Comparison of ENCODE assay signal across 11 cellular contexts in genomic region chr17:78141437-78142112, GRCh38. TPM values are rescaled to one million over a fixed set of nuclear protein-coding genes. Genes with fewer than 3 reads are reported as not detected.
DNase-seq lines count a peak whose midpoint lies in the region; ATAC-seq and TF ChIP-seq lines count a peak whose summit lies in the region.
"Had no signal": no experiment of that assay in that cellular context is flagged by ENCODE, and none has a peak within 500 bp of the region (broad histone marks: within the 10 kb centered on the region; RNA-seq: fewer than 3 reads in every experiment).

No MANE protein-coding gene starts in this region.

- ATAC-seq in right lobe of liver (no peak), HG02678 (IDR thresholded peaks at IDR 0.05; ENCODE audit: unreplicated experiment) (no peak), GM21367 (IDR thresholded peaks at IDR 0.05; ENCODE audit: unreplicated experiment) (no peak)

- 0 out of 20 replicates have a peak overlapping the region, but pooled peaks of 1 of the 10 experiments have one; percentile 35 for H3K4me3 ChIP-seq in BLaER1 treated with 17β-estradiol and CSF1 and Interleukin-3, amounts not matched to agents 10 nM and 100 nM
- H3K4me3 ChIP-seq in right lobe of liver, result no peak overlapping the region
- H3K4me3 ChIP-seq: thyroid gland had no signal

- peaks cover 64 to 96% (median 77%) of the 10 kb centered on the region in 10 experiments for H3K4me1 ChIP-seq in BLaER1 treated with 17β-estradiol and CSF1 and Interleukin-3, amounts not matched to agents 10 nM and 100 nM
- peaks cover 0 to 33% (median 6%) of the 10 kb centered on the region in 4 donors for H3K4me1 ChIP-seq in right lobe of liver

- TF ChIP-seq POLR2A in right lobe of liver (IDR thresholded peaks at IDR 0.05), result no peak

- POLR2A ChIA-PET in RWPE1 (lab: Yijun Ruan, JAX; ENCODE audit: low non-redundant PET), result interaction anchor here (0.8 to 0.9 kb wide), 2 partner anchors 18 to 30 kb away, joined by 7 to 16 read pairs; no protein-coding TSS in a partner anchor

- H3K27ac ChIP-seq in BLaER1 treated with 17β-estradiol and CSF1 and Interleukin-3, amounts not matched to agents 10 nM and 100 nM, result peak overlapping the region in 10 of 11 experiments; percentile 18 to 66 (median 50); a peak in 15 of 22 replicates
- H3K27ac ChIP-seq in RWPE1 (peak overlapping the region; percentile 92), right lobe of liver (peak overlapping the region; percentile 21 to 64 (median 33))

- CTCF ChIA-PET in RWPE1 (lab: Yijun Ruan, JAX), result interaction anchor here (0.5 to 1.6 kb wide), 4 partner anchors 50 to 97 kb away, joined by 3 to 4 read pairs (median 3); no protein-coding TSS in a partner anchor

- H3K27me3 ChIP-seq in BLaER1 treated with 17β-estradiol and CSF1 and Interleukin-3, amounts not matched to agents 10 nM and 100 nM, result no peaks in the 10 kb centered on the region
- no peaks in the 10 kb centered on the region for H3K27me3 ChIP-seq in right lobe of liver
- H3K27me3 ChIP-seq: MG63, thyroid gland had no signal

- H3K4me2 ChIP-seq in BLaER1 treated with 17β-estradiol and CSF1 and Interleukin-3, amounts not matched to agents 10 nM and 100 nM, result peak overlapping the region; percentile 55 to 92 (median 71)

- in situ Hi-C loops in GM13977 (cut with MboI; ENCODE audit: low pct_unique_long_range_greater_than_20kb, low sequenced_read_pairs, unreplicated experiment), result no loop called here

- 63% methylated on average over 3 of the region's 20 CpGs for WGBS in right lobe of liver (ENCODE audit: insufficient coverage, low coverage, low lambda C conversion rate, missing lambda C conversion rate)

- peaks cover 0 to 71% (median 18%) of the 10 kb centered on the region in 11 experiments; a peak in 14 of 22 replicates for H4K20me1 ChIP-seq in BLaER1 treated with 17β-estradiol and CSF1 and Interleukin-3, amounts not matched to agents 10 nM and 100 nM

- TF ChIP-seq CTCF in RWPE1 (conservative IDR thresholded peaks at IDR 0.05; ENCODE audit: low read depth) (no peak), right lobe of liver (IDR thresholded peaks at IDR 0.05) (no peak), GM13977 (IDR thresholded peaks at IDR 0.05; ENCODE audit: extremely low read depth, insufficient read depth, missing control alignments) (no peak)

- H3K9me3 ChIP-seq in BLaER1 treated with 17β-estradiol and CSF1 and Interleukin-3, amounts not matched to agents 10 nM and 100 nM (replicated peaks in 1 of 11), result no peaks in the 10 kb centered on the region
- no peaks in the 10 kb centered on the region for H3K9me3 ChIP-seq in right lobe of liver
- H3K9me3 ChIP-seq: MG63, thyroid gland had no signal

- DNase-seq in RWPE1 (ENCODE audit: low spot score) (no peak), right lobe of liver (peak in 1 of 3 donors; percentile 44), GM13977 (ENCODE audit: low spot score) (no peak)
- DNase-seq: activated CD8-positive, alpha-beta memory T cell treated with anti-CD3 and anti-CD28 coated beads, Interleukin-2, amount 50 U/mL, for 4 hours; hippocampal formation had no signal

- peaks cover 0 to 30% (median 5%) of the 10 kb centered on the region in 11 experiments; a peak in 12 of 22 replicates for H3K36me3 ChIP-seq in BLaER1 treated with 17β-estradiol and CSF1 and Interleukin-3, amounts not matched to agents 10 nM and 100 nM
- H3K36me3 ChIP-seq in right lobe of liver, result no peaks in the 10 kb centered on the region
- H3K36me3 ChIP-seq: MG63, thyroid gland had no signal

- peak overlapping the region in 10 of 11 experiments; percentile 6 to 61 (median 54); a peak in 16 of 22 replicates for H3K9ac ChIP-seq in BLaER1 treated with 17β-estradiol and CSF1 and Interleukin-3, amounts not matched to agents 10 nM and 100 nM

- intact Hi-C loops in right lobe of liver (cut with DNase I), result no loop called here

RNA-seq across cellular contexts. Expression of gene C17orf99, which starts 4.6 kb away (rescaled TPM):
- not detected for total RNA-seq in right lobe of liver
- total RNA-seq: mesenteric fat pad, thyroid gland had no signal

RNA-seq across cellular contexts. Expression of gene TMC8, which starts 11.0 kb away (rescaled TPM):
- total RNA-seq in right lobe of liver, result 1 to 10 TPM; 2.4 to 7.2 (median 4.8) TPM

RNA-seq across cellular contexts. Expression of gene TMC6, which starts 13.0 kb away (rescaled TPM):
- total RNA-seq in right lobe of liver, result 10 to 100 TPM; 10.9 to 24.7 (median 15.7) TPM

RNA-seq across cellular contexts. Expression of gene SYNGR2, which starts 26.8 kb away (rescaled TPM):
- total RNA-seq in right lobe of liver, result 10 to 100 TPM; 43.3 to 55.8 (median 50.4) TPM

RNA-seq across cellular contexts. Expression of gene TK1, which starts 45.3 kb away (rescaled TPM):
- 1 to 10 TPM; 2.1 to 8.3 (median 4.7) TPM for total RNA-seq in right lobe of liver

Comparison
In these comparisons a context has a peak if more than half of its experiments do, and no peak if none do; other contexts are left out.
1. H3K27ac ChIP-seq: peak in every context shown above with its lines; median percentile 92 in RWPE1; 50 in BLaER1 treated with 17β-estradiol and CSF1 and Interleukin-3, amounts not matched to agents 10 nM and 100 nM; 33 in right lobe of liver.